ENCODE assay signal across 32 cellular contexts in the genomic region with DNA sequence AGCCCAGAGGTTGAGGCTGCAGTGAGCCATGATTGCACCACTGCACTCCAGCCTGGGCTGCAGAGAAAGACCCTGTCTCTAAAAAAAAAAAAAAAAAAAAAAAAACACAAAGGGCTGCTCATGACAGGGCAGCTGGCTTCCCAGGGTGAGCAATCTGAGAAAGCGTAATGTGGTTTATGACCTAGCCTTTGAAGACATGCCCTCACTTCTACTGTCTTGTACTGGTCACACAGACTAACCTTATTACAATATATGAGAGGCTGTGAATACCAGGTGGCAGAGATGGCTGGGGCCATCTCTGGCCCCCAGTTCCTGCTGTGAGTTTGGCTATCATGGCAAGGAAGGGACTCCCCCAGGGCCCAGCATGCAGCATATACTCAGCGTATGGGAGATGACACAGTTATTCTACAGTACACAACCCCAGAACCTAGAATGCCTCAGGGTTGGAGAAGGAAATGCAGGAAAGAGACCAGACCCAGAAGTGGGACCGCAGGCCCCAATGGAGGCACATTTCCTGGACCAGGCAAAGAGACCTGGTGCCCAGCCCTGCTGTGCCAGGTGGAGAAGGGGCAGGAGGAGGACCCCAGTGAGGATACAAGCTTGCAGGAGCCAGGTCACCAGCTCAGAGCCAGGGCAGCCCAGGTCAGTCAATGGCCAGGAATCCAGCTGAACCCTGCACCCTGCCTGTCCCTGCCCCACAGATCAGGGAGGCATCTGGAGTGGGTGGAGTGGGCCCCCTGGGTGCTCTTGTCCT. TPM values are rescaled to one million over a fixed set of nuclear protein-coding genes. Genes with fewer than 3 reads are reported as not detected.
DNase-seq lines count a peak whose midpoint lies in the region; ATAC-seq, FAIRE-seq and TF ChIP-seq lines count a peak whose summit lies in the region.
"Had no signal": no experiment of that assay in that cellular context is flagged by ENCODE, and none has a peak within 500 bp of the region (broad histone marks: within the 10 kb centered on the region; RNA-seq: fewer than 3 reads in every experiment).

No MANE protein-coding gene starts in this region.

- intact Hi-C loops in HepG2 (cut with micrococcal nuclease; ENCODE audit: unreplicated experiment) = no loop called here

- H3K27ac ChIP-seq in HEK293 (ENCODE audit: extremely low read depth, low read depth, low read length) (no peak overlapping the region), HepG2 (ENCODE audit: extremely low read length, insufficient read depth, low read length) (no peak overlapping the region)
- H3K27ac ChIP-seq: adrenal gland, breast epithelium, right atrium auricular region, vagina had no signal

- TF ChIP-seq RAD21 in HepG2 (CRISPR knock-in tag; IDR thresholded peaks at IDR 0.05) = no peak

- no peak for TF ChIP-seq POLR2A in HepG2 (IDR thresholded peaks at IDR 0.05; ENCODE audit: insufficient read depth in 1 of 2, low read depth in 2 of 2, low read length in 2 of 2)

- no peaks in the 10 kb centered on the region for H4K20me1 ChIP-seq in HepG2 (ENCODE audit: insufficient read depth, low read length)

- DNase-seq in GM12865 (ENCODE audit: low read depth) = peak; percentile 42
- DNase-seq in HepG2 (ENCODE audit: low spot score) = no peak
- DNase-seq in iPS-NIHi11 (ENCODE audit: low spot score) = no peak
- DNase-seq in activated CD8-positive, alpha-beta memory T cell treated with anti-CD3 and anti-CD28 coated beads, Interleukin-2, amount 50 U/mL, for 48 hours = no peak
- DNase-seq in NCI-H345 (lab: John Stamatoyannopoulos, UW) = no peak
- DNase-seq: activated CD4-positive, alpha-beta T cell treated with anti-CD3 and anti-CD28 coated beads, Interleukin-2, amount 50 U/mL, for 48 hours; activated gamma-delta T cell treated with Interleukin-2 at 50 U/mL for 16 hours; adrenal gland; BE2C; cortex of kidney; HCEC 1CT; left cardiac atrium; mesendoderm; naive thymus-derived CD4-positive, alpha-beta T cell; NCI-H1105; NCI-H2081 treated with DMSO at 0.1 percent for 48 hours; NCI-H526 treated with DMSO at 0.1 percent for 48 hours; PC-3; SIG-M5; stimulated activated CD4-positive, alpha-beta T cell treated with anti-CD3 and anti-CD28 coated beads, Interleukin-15, amount 100 ng/mL, for 24 hours; substantia nigra; T-helper 1 cell had no signal

- H3K4me2 ChIP-seq in HepG2 (ENCODE audit: low read depth, low read length) = no peak overlapping the region

- no TSS peak for BruUV-seq in HepG2 (replicated peaks; lab: Mats Ljungman, UMichigan)

- in situ Hi-C loops in HepG2 (cut with HindIII; ENCODE audit: extremely low pct_ligation_motif_present, low pct_unique_long_range_greater_than_20kb) = no loop called here

- TF ChIP-seq CTCF in GM12865 (IDR thresholded peaks at IDR 0.05; ENCODE audit: insufficient read depth, low read depth, low read length, missing control alignments) (no peak), HEK293 (tag by site-specific recombination; IDR thresholded peaks at IDR 0.05) (no peak), HepG2 (CRISPR knock-in tag; IDR thresholded peaks at IDR 0.05) (no peak)

- no peak for FAIRE-seq in HepG2 (lab: Jason Lieb, UNC)
- FAIRE-seq: A204.1, endometrium, GM19239 had no signal

- no peak overlapping the region for H3K9ac ChIP-seq in HepG2 (ENCODE audit: insufficient read depth, low read depth, low read length)

- 43% methylated on average over 3 of the region's 3 CpGs for WGBS in HepG2 (ENCODE audit: low lambda C conversion rate)

- CTCF ChIA-PET in HEK293 (lab: Yijun Ruan, JAX) = no interaction called here
- CTCF ChIA-PET in HepG2 (lab: Yijun Ruan, JAX; ENCODE audit: low intra/inter-chr PET ratio, low total read pairs) = no interaction called here

- H3K36me3 ChIP-seq in HEK293 (ENCODE audit: control insufficient read depth in 2 of 2, insufficient read depth in 1 of 2, low read length in 2 of 2) (no peaks in the 10 kb centered on the region), HepG2 (replicated peaks in 1 of 2; ENCODE audit: control insufficient read depth in 1 of 2, insufficient read depth in 2 of 2, low read length in 2 of 2) (no peaks in the 10 kb centered on the region)
- H3K36me3 ChIP-seq: adrenal gland, BE2C, breast epithelium, right atrium auricular region, vagina had no signal

- POLR2A ChIA-PET in HEK293 (lab: Yijun Ruan, JAX) = no interaction called here
- POLR2A ChIA-PET in HepG2 (lab: Yijun Ruan, JAX) = no interaction called here

- H3K4me1 ChIP-seq in HEK293 (ENCODE audit: control insufficient read depth, insufficient read depth, low read length) = no peaks in the 10 kb centered on the region
- peaks cover 10% of the 10 kb centered on the region; the same call in 1 of the 2 replicates for H3K4me1 ChIP-seq in HepG2 (ENCODE audit: insufficient read depth, low read length)
- H3K4me1 ChIP-seq: adrenal gland, BE2C, breast epithelium, right atrium auricular region, vagina had no signal

- TF ChIP-seq EP300 in HepG2 (IDR thresholded peaks at IDR 0.05; ENCODE audit: low read depth in 2 of 2, low read length in 2 of 2) = no peak
- TF ChIP-seq EP300 in HepG2 (CRISPR knock-in tag; IDR thresholded peaks at IDR 0.05; ENCODE audit: borderline replicate concordance) = no peak

- H3K27me3 ChIP-seq in HepG2 (ENCODE audit: control insufficient read depth in 1 of 2, insufficient read depth in 2 of 2, low read length in 2 of 2) = peaks cover 0 to 5% of the 10 kb centered on the region in 2 experiments; a peak in 1 of 5 replicates
- H3K27me3 ChIP-seq: adrenal gland, BE2C, breast epithelium, right atrium auricular region, vagina had no signal

- no peak overlapping the region for H3K4me3 ChIP-seq in GM12865 (ENCODE audit: low read depth, low read length)
- no peak overlapping the region for H3K4me3 ChIP-seq in HEK293 (ENCODE audit: low read depth, low read length)
- no peak overlapping the region for H3K4me3 ChIP-seq in HepG2 (replicated peaks in 1 of 3; ENCODE audit: insufficient read depth in 1 of 3, low read depth in 2 of 3, low read length in 3 of 3)
- H3K4me3 ChIP-seq: adrenal gland, breast epithelium, right atrium auricular region, vagina had no signal

- peak; percentile 33 for ATAC-seq in HG03558 (IDR thresholded peaks at IDR 0.05; ENCODE audit: extremely low read depth, unreplicated experiment)
- ATAC-seq in HepG2 = peak; percentile 40; the same call in 2 of the 3 replicates
- ATAC-seq in HG03378 (IDR thresholded peaks at IDR 0.05; ENCODE audit: unreplicated experiment) = no peak
- ATAC-seq: naive thymus-derived CD4-positive, alpha-beta T cell; PC-3 had no signal

- no peak overlapping the region for H2AFZ ChIP-seq in HepG2 (ENCODE audit: low read length)

- H3K9me3 ChIP-seq in HEK293 (ENCODE audit: control insufficient read depth, insufficient read depth, low read depth, low read length) (no peaks in the 10 kb centered on the region), HepG2 (ENCODE audit: low read length) (no peaks in the 10 kb centered on the region)
- H3K9me3 ChIP-seq: adrenal gland, BE2C had no signal

- H3K79me2 ChIP-seq in HepG2 (ENCODE audit: insufficient read depth, low read length) = no peaks in the 10 kb centered on the region

TF ChIP-seq in HEK293, 187 proteins besides CTCF, POLR2A, EP300 and RAD21 (continues in another document):
- TF ChIP-seq ZIC2 (tag by site-specific recombination; IDR thresholded peaks at IDR 0.05) = peak; percentile 16; the same call in 1 of the 2 replicates

TF ChIP-seq in HepG2, 621 proteins besides CTCF, POLR2A, EP300 and RAD21 (continues in another document):
- TF ChIP-seq NFKB2 (CRISPR knock-in tag; IDR thresholded peaks at IDR 0.05; ENCODE audit: borderline replicate concordance) (no peak), MXI1 (IDR thresholded peaks at IDR 0.05; ENCODE audit: borderline replicate concordance, low read depth, low read length) (no peak), NPAS2 (CRISPR knock-in tag; IDR thresholded peaks at IDR 0.05; ENCODE audit: borderline replicate concordance) (no peak), CENPX (CRISPR knock-in tag; IDR thresholded peaks at IDR 0.05) (no peak), ZNF83 (CRISPR knock-in tag; IDR thresholded peaks at IDR 0.05; ENCODE audit: borderline replicate concordance) (no peak), FOXK1 (CRISPR knock-in tag; IDR thresholded peaks at IDR 0.05; ENCODE audit: borderline replicate concordance, low read depth) (no peak)
- TF ChIP-seq, protein P1, sequence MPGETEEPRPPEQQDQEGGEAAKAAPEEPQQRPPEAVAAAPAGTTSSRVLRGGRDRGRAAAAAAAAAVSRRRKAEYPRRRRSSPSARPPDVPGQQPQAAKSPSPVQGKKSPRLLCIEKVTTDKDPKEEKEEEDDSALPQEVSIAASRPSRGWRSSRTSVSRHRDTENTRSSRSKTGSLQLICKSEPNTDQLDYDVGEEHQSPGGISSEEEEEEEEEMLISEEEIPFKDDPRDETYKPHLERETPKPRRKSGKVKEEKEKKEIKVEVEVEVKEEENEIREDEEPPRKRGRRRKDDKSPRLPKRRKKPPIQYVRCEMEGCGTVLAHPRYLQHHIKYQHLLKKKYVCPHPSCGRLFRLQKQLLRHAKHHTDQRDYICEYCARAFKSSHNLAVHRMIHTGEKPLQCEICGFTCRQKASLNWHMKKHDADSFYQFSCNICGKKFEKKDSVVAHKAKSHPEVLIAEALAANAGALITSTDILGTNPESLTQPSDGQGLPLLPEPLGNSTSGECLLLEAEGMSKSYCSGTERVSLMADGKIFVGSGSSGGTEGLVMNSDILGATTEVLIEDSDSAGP (CRISPR knock-in tag; IDR thresholded peaks at IDR 0.05; ENCODE audit: borderline replicate concordance) = no peak

RNA-seq across cellular contexts. Expression of a gene that starts 26.3 kb away (rescaled TPM):
- total RNA-seq in HepG2 (2016; rRNA removed; fragmentation: Illumina TruSeq; extraction: Trizol) = not detected in 2 replicates
- not detected in 2 replicates for total RNA-seq in HepG2 (2016; cell fraction: cytosol; rRNA removed; fragmentation: Illumina TruSeq; extraction: Trizol; ENCODE audit: low read depth)
- total RNA-seq in HepG2 (2016; cell fraction: insoluble cytoplasmic fraction; rRNA removed; fragmentation: Illumina TruSeq; extraction: Trizol) = not detected in 2 replicates
- total RNA-seq in HepG2 (2016; cell fraction: membrane; rRNA removed; fragmentation: Illumina TruSeq; extraction: Trizol) = not detected in 2 replicates
- total RNA-seq in HepG2 (2016; cell fraction: nucleus; rRNA removed; fragmentation: Illumina TruSeq; extraction: Trizol) = not detected in 2 replicates
- not detected in 2 replicates for polyA plus RNA-seq in HepG2 (2011; rRNA removed)
- polyA plus RNA-seq in HepG2 (2011; cell fraction: cytosol; rRNA removed) = not detected in 2 replicates
- not detected in 2 replicates for polyA plus RNA-seq in HepG2 (2011; cell fraction: nucleus; rRNA removed)
- not detected in 2 replicates for polyA plus RNA-seq in HepG2 (2012)
- polyA plus RNA-seq in HepG2 (2016; cell fraction: cytosol; fragmentation: Illumina TruSeq; extraction: Trizol; ENCODE audit: low read depth) = not detected in 2 replicates
- polyA plus RNA-seq in HepG2 (2016; cell fraction: insoluble cytoplasmic fraction; fragmentation: Illumina TruSeq; extraction: Trizol; ENCODE audit: low read depth) = not detected in 2 replicates
- polyA plus RNA-seq in HepG2 (2016; cell fraction: membrane; fragmentation: Illumina TruSeq; extraction: Trizol; ENCODE audit: low read depth) = not detected in 2 replicates
- polyA plus RNA-seq in HepG2 (2016; cell fraction: nucleus; fragmentation: Illumina TruSeq; extraction: Trizol; ENCODE audit: insufficient read depth, low read depth) = not detected in 2 replicates
- not detected in 2 replicates for polyA minus RNA-seq in HepG2 (2011; rRNA and poly(A)+ RNA removed; ENCODE audit: low replicate concordance)
- polyA minus RNA-seq in HepG2 (2011; cell fraction: cytosol; rRNA and poly(A)+ RNA removed) = not detected in 2 replicates
- polyA minus RNA-seq in HepG2 (2011; cell fraction: nucleus; rRNA and poly(A)+ RNA removed) = not detected in 2 replicates
- total RNA-seq: HT1080, PC-3 had no signal
- polyA plus RNA-seq: naive thymus-derived CD4-positive, alpha-beta T cell had no signal
